Comparison of ENCODE assay signal across 11 cellular contexts in the genomic region with DNA sequence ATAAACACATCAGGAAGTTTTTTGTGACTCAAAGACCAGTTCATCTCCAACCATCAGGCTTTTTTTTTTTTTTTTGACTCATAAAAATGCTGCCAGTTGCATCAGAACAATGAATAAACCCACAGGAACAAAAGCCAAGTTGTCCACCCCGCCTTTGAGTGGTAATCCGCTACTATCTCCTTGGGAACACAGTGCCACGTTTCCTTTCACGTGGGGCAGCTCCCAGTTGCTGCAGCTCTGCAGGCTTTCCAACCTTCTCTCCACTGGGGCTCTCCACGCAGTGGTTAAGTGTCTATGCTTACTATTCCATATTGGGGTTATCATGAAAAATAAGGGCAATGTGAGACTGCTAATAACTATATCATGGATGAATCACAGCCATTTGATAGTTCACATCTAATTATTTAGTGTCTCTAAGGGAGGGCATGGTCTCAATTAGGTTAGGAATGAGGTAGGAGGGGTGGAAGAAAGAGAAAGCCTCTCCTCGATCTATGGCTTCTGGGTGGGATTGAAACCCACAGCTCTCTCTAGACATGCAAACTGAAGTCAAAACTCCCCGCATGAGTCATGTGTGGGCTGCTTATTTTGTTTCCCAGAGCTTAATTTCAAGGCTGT. TPM values are rescaled to one million over a fixed set of nuclear protein-coding genes. Genes with fewer than 3 reads are reported as not detected.
DNase-seq lines count a peak whose midpoint lies in the region; ATAC-seq, FAIRE-seq and TF ChIP-seq lines count a peak whose summit lies in the region.
"Had no signal": no experiment of that assay in that cellular context is flagged by ENCODE, and none has a peak within 500 bp of the region (broad histone marks: within the 10 kb centered on the region; RNA-seq: fewer than 3 reads in every experiment).

No MANE protein-coding gene starts in this region.

- FAIRE-seq in RCC 7860 (lab: Jason Lieb, UNC) (no peak), frontal cortex (lab: Jason Lieb, UNC) (no peak), GM12891 (lab: Jason Lieb, UNC) (no peak)

- no peak for ATAC-seq in HG03280 (IDR thresholded peaks at IDR 0.05; ENCODE audit: unreplicated experiment)

- DNase-seq in GM04504 (ENCODE audit: low read depth) (peak; percentile 89), RCC 7860 (ENCODE audit: low spot score) (peak; percentile 29), fibroblast of gingiva (ENCODE audit: low read depth) (peak; percentile 87), putamen (ENCODE audit: low spot score) (peak; percentile 35), frontal cortex (ENCODE audit: low spot score in 2 of 2) (no peak), GM12891 (ENCODE audit: insufficient read length, low spot score) (no peak), RPMI8226 (no peak)
- DNase-seq: activated CD4-positive, CD25-positive, alpha-beta regulatory T cell; activated naive CD4-positive, alpha-beta T cell; endodermal cell had no signal

- TF ChIP-seq POLR2A in GM12891 (IDR thresholded peaks at IDR 0.05; ENCODE audit: low read depth, low read length) = no peak

TF ChIP-seq in GM12891, 5 proteins besides CTCF, POLR2A, EP300 and RAD21:
- TF ChIP-seq TAF1 (IDR thresholded peaks at IDR 0.05; ENCODE audit: low read depth, low read length) = no peak
- TF ChIP-seq SPI1 (IDR thresholded peaks at IDR 0.05; ENCODE audit: low read depth, low read length) = no peak
- no peak for TF ChIP-seq PAX5 (IDR thresholded peaks at IDR 0.05; ENCODE audit: insufficient read depth, low read length, severe bottlenecking)

RNA-seq across cellular contexts. Expression of gene ACTBL2, which starts 55.8 kb away (rescaled TPM):
- total RNA-seq in frontal cortex = not detected
- polyA plus RNA-seq in GM12891 (2012; ENCODE audit: low read depth, missing spikeins) = 0.04 TPM
- total RNA-seq: endodermal cell had no signal

Comparison
In these comparisons a context has a peak if more than half of its experiments do, and no peak if none do; other contexts are left out.
1. DNase-seq: peak in GM04504 (single experiment), RCC 7860 (single experiment), fibroblast of gingiva (single experiment) and putamen (single experiment); none in frontal cortex (0 of 2), GM12891 (single experiment) and RPMI8226 (single experiment).